Comparison of ENCODE assay signal across 12 cellular contexts in genomic region chr18:33404244-33404873, GRCh38. TPM values are rescaled to one million over a fixed set of nuclear protein-coding genes. Genes with fewer than 3 reads are reported as not detected.
DNase-seq lines count a peak whose midpoint lies in the region; ATAC-seq and TF ChIP-seq lines count a peak whose summit lies in the region.
"Had no signal": no experiment of that assay in that cellular context is flagged by ENCODE, and none has a peak within 500 bp of the region (broad histone marks: within the 10 kb centered on the region; RNA-seq: fewer than 3 reads in every experiment).

No MANE protein-coding gene starts in this region.

- TF ChIP-seq CTCF in DND-41 (IDR thresholded peaks at IDR 0.05; ENCODE audit: borderline replicate concordance, extremely low read depth, low read length, poor library complexity, severe bottlenecking) (peak; percentile 33), OCI-LY1 (IDR thresholded peaks at IDR 0.05; ENCODE audit: low read length) (peak; percentile 46; the same call in 1 of the 2 replicates), fibroblast of the aortic adventitia (IDR thresholded peaks at IDR 0.05; ENCODE audit: insufficient read depth, low read length) (peak; percentile 23)

- H3K4me3 ChIP-seq in DND-41 (ENCODE audit: low read depth in 1 of 2, low read length in 2 of 2) (no peak overlapping the region), OCI-LY1 (ENCODE audit: low read depth, low read length, poor library complexity, severe bottlenecking) (no peak overlapping the region), fibroblast of the aortic adventitia (ENCODE audit: low read depth, low read length) (no peak overlapping the region)
- H3K4me3 ChIP-seq: skin epidermis had no signal

- H3F3A ChIP-seq in OCI-LY1 (ENCODE audit: insufficient read depth, low read length) = no peaks in the 10 kb centered on the region

- H3K4me2 ChIP-seq in DND-41 (ENCODE audit: insufficient read depth, low read length) = no peak overlapping the region
- H3K4me2 ChIP-seq in OCI-LY1 (ENCODE audit: low read length) = no peak overlapping the region

- no peaks in the 10 kb centered on the region for H3K27me3 ChIP-seq in DND-41 (ENCODE audit: insufficient read depth, low read length, poor library complexity)
- H3K27me3 ChIP-seq in OCI-LY1 (ENCODE audit: insufficient read depth, low read length) = no peaks in the 10 kb centered on the region

- H3K36me3 ChIP-seq in DND-41 (ENCODE audit: insufficient read depth, low read length) = no peaks in the 10 kb centered on the region
- H3K36me3 ChIP-seq in OCI-LY1 (ENCODE audit: insufficient read depth, low read length) = no peaks in the 10 kb centered on the region

- no peaks in the 10 kb centered on the region for H3K9me3 ChIP-seq in DND-41 (ENCODE audit: insufficient read depth, low read length, severe bottlenecking)
- H3K9me3 ChIP-seq in OCI-LY1 (ENCODE audit: low read length) = no peaks in the 10 kb centered on the region

- no peak for DNase-seq in DND-41
- DNase-seq in fibroblast of the aortic adventitia (ENCODE audit: low read depth) = no peak
- DNase-seq in islet precursor cell = no peak
- DNase-seq in stimulated activated CD4-positive, alpha-beta T cell treated with anti-CD3 and anti-CD28 coated beads, Interleukin-4, amount 100 ng/mL, for 1 hour = no peak
- no peak for DNase-seq in COR-L47 (lab: John Stamatoyannopoulos, UW)
- no peak for DNase-seq in GDM1 (lab: John Stamatoyannopoulos, UW)
- DNase-seq: kidney, SHP77 had no signal

- H3K4me1 ChIP-seq in DND-41 (ENCODE audit: insufficient read depth, low read length) (no peaks in the 10 kb centered on the region), OCI-LY1 (ENCODE audit: insufficient read depth, low read length, severe bottlenecking) (no peaks in the 10 kb centered on the region)

- H2AFZ ChIP-seq in DND-41 (ENCODE audit: low read depth, low read length) (no peak overlapping the region), OCI-LY1 (ENCODE audit: low read length) (no peak overlapping the region)

- no peak overlapping the region for H3K27ac ChIP-seq in DND-41 (ENCODE audit: low read length)
- no peak overlapping the region for H3K27ac ChIP-seq in OCI-LY1 (ENCODE audit: low read depth, low read length, poor library complexity, severe bottlenecking)
- H3K27ac ChIP-seq: skin epidermis had no signal

- H3K79me2 ChIP-seq in DND-41 (ENCODE audit: insufficient read depth, low read length) (no peaks in the 10 kb centered on the region), OCI-LY1 (ENCODE audit: insufficient read depth, low read length) (no peaks in the 10 kb centered on the region)

- H4K20me1 ChIP-seq in DND-41 (ENCODE audit: insufficient read depth, low read length) (no peaks in the 10 kb centered on the region), OCI-LY1 (ENCODE audit: insufficient read depth, low read length) (no peaks in the 10 kb centered on the region)

- no peaks in the 10 kb centered on the region for H3K9me2 ChIP-seq in OCI-LY1 (ENCODE audit: low read depth, low read length)

- ATAC-seq in DND-41 (ENCODE audit: insufficient read depth, low read depth) (no peak; the same call in 2 of the 3 replicates), GM21619 (IDR thresholded peaks at IDR 0.05; ENCODE audit: unreplicated experiment) (peak; percentile 54)

- H3K9ac ChIP-seq in DND-41 (ENCODE audit: low read depth, low read length) (no peak overlapping the region), OCI-LY1 (ENCODE audit: low read length) (no peak overlapping the region)

RNA-seq across cellular contexts. Expression of gene CCDC178, which starts 36.2 kb away (rescaled TPM):
- total RNA-seq in fibroblast of the aortic adventitia (ENCODE audit: low replicate concordance) = 0.72 and 0.74 TPM in 2 replicates
- total RNA-seq: H1 had no signal
